1 cellular context compared by ENCODE assay signal in genomic region chr14:64680675-64681060, GRCh38.
TF ChIP-seq lines count a peak whose summit lies in the region.

No MANE protein-coding gene starts in this region.

TF ChIP-seq in GM23338, 12 proteins besides CTCF, POLR2A, EP300 and RAD21 (continued from another document):
- TF ChIP-seq EZH2phosphoT487 (IDR thresholded peaks at IDR 0.05; ENCODE audit: unreplicated experiment) (no peak), CREB1 (CRISPR knock-in tag; IDR thresholded peaks at IDR 0.05; ENCODE audit: low read depth) (no peak)
